Comparison of ENCODE assay signal across 20 cellular contexts in the genomic region with DNA sequence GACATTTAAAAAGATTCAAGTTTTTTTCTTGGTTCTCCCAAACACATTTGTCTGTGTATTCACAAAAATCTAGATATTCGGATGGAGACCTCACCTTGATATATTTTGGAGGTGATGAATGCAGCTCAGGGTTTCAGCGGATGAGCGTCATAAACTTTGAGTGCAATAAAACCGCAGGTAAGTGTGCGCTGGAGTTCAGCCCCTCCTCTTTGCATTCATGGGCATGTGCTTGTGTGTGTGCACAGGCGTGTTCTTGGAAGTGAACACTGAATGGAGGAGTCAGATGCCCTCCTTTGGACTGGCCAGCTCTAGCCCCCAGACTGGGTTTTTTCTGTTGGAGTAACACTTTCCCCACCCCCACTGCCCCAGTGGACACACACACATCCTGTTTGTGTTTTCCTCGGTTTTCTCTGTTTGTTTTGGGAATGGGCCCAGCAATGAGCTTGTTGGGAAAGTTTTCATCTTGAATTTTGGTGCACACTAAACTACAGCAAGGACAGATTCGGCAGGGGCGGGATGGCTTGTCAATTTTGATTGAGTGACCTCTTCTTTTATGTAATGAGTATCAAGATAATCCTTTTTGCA.
DNase-seq lines count a peak whose midpoint lies in the region; ATAC-seq and TF ChIP-seq lines count a peak whose summit lies in the region.
"Had no signal": no experiment of that assay in that cellular context is flagged by ENCODE, and none has a peak within 500 bp of the region (broad histone marks: within the 10 kb centered on the region; RNA-seq: fewer than 3 reads in every experiment).

No MANE protein-coding gene starts in this region.

- peaks cover 16% of the 10 kb centered on the region for H3K4me1 Mint-ChIP-seq in activated CD8-positive, alpha-beta T cell treated with anti-CD3 and anti-CD28 coated beads, Interleukin-2, amount 10 ng/mL, durations not matched to agents 7 days and 5 days (ENCODE audit: low read depth)
- H3K4me1 Mint-ChIP-seq in activated CD8-positive, alpha-beta T cell treated with anti-CD3 and anti-CD28 coated beads for 36 hours (ENCODE audit: low read depth): peaks cover 8% of the 10 kb centered on the region
- peaks cover 55% of the 10 kb centered on the region for H3K4me1 Mint-ChIP-seq in nephron

- no peaks in the 10 kb centered on the region for H3K27me3 Mint-ChIP-seq in activated CD8-positive, alpha-beta T cell treated with anti-CD3 and anti-CD28 coated beads, Interleukin-2, amount 10 ng/mL, durations not matched to agents 7 days and 5 days (ENCODE audit: low read depth)
- H3K27me3 Mint-ChIP-seq in activated CD8-positive, alpha-beta T cell treated with anti-CD3 and anti-CD28 coated beads for 36 hours: no peaks in the 10 kb centered on the region
- H3K27me3 Mint-ChIP-seq in nephron (ENCODE audit: low read depth): no peaks in the 10 kb centered on the region
- H3K27me3 Mint-ChIP-seq: B cell had no signal

- TF ChIP-seq CTCF in activated CD8-positive, alpha-beta T cell treated with anti-CD3 and anti-CD28 coated beads for 36 hours (IDR thresholded peaks at IDR 0.05): no peak
- no peak for TF ChIP-seq CTCF in nephron (IDR thresholded peaks at IDR 0.05; ENCODE audit: unreplicated experiment in 3 of 3)

- no peak for ATAC-seq in activated CD8-positive, alpha-beta T cell treated with anti-CD3 and anti-CD28 coated beads, Interleukin-2, amount 10 ng/mL, durations not matched to agents 7 days and 5 days
- ATAC-seq in activated CD8-positive, alpha-beta T cell treated with anti-CD3 and anti-CD28 coated beads for 36 hours: no peak
- no peak for ATAC-seq in HG03571 (IDR thresholded peaks at IDR 0.05; ENCODE audit: unreplicated experiment)
- ATAC-seq: PC-3 had no signal

- H3K36me3 Mint-ChIP-seq in activated CD8-positive, alpha-beta T cell treated with anti-CD3 and anti-CD28 coated beads, Interleukin-2, amount 10 ng/mL, durations not matched to agents 7 days and 5 days (ENCODE audit: low read depth): peaks cover 57% of the 10 kb centered on the region
- H3K36me3 Mint-ChIP-seq in activated CD8-positive, alpha-beta T cell treated with anti-CD3 and anti-CD28 coated beads for 36 hours (ENCODE audit: low read depth): peaks cover 59% of the 10 kb centered on the region
- H3K36me3 Mint-ChIP-seq in nephron (ENCODE audit: low read depth): peaks cover 86% of the 10 kb centered on the region

- peaks cover 37% of the 10 kb centered on the region for H3K36me3 ChIP-seq in SK-N-MC (ENCODE audit: insufficient read depth, low read length)

- no peak overlapping the region for H3K27ac Mint-ChIP-seq in activated CD8-positive, alpha-beta T cell treated with anti-CD3 and anti-CD28 coated beads, Interleukin-2, amount 10 ng/mL, durations not matched to agents 7 days and 5 days
- H3K27ac Mint-ChIP-seq in activated CD8-positive, alpha-beta T cell treated with anti-CD3 and anti-CD28 coated beads for 36 hours: no peak overlapping the region
- peak overlapping the region; percentile 60 to 86 (median 61) for H3K27ac Mint-ChIP-seq in nephron
- H3K27ac Mint-ChIP-seq: B cell had no signal

- POLR2A ChIA-PET in activated CD8-positive, alpha-beta T cell treated with anti-CD3 and anti-CD28 coated beads, Interleukin-2, amount 10 ng/mL, durations not matched to agents 7 days and 5 days (lab: Charles Lee): no interaction called here
- POLR2A ChIA-PET in activated CD8-positive, alpha-beta T cell treated with anti-CD3 and anti-CD28 coated beads for 36 hours (lab: Charles Lee): no interaction called here

- CTCF ChIA-PET in activated CD8-positive, alpha-beta T cell treated with anti-CD3 and anti-CD28 coated beads, Interleukin-2, amount 10 ng/mL, durations not matched to agents 7 days and 5 days (lab: Charles Lee): interaction anchor here (0.8 to 1.2 kb wide), 2 partner anchors 58 to 73 kb away, joined by 3 read pairs; no protein-coding TSS in a partner anchor
- CTCF ChIA-PET in activated CD8-positive, alpha-beta T cell treated with anti-CD3 and anti-CD28 coated beads for 36 hours (lab: Charles Lee): no interaction called here

- H3K27ac ChIP-seq in SK-N-MC: peak overlapping the region; percentile 8; the same call in 1 of the 2 replicates
- H3K27ac ChIP-seq: SJSA1 had no signal

- intact Hi-C loops in activated CD8-positive, alpha-beta T cell treated with anti-CD3 and anti-CD28 coated beads for 36 hours (cut with micrococcal nuclease): no loop called here

- H3K9me3 Mint-ChIP-seq in activated CD8-positive, alpha-beta T cell treated with anti-CD3 and anti-CD28 coated beads, Interleukin-2, amount 10 ng/mL, durations not matched to agents 7 days and 5 days (ENCODE audit: insufficient read depth): no peaks in the 10 kb centered on the region
- H3K9me3 Mint-ChIP-seq in activated CD8-positive, alpha-beta T cell treated with anti-CD3 and anti-CD28 coated beads for 36 hours: no peaks in the 10 kb centered on the region
- no peaks in the 10 kb centered on the region for H3K9me3 Mint-ChIP-seq in nephron

- no peak overlapping the region for H3K4me3 ChIP-seq in SK-N-MC
- H3K4me3 ChIP-seq: HAP-1, SJSA1 had no signal

- H3K4me3 Mint-ChIP-seq in activated CD8-positive, alpha-beta T cell treated with anti-CD3 and anti-CD28 coated beads, Interleukin-2, amount 10 ng/mL, durations not matched to agents 7 days and 5 days: no peak overlapping the region
- H3K4me3 Mint-ChIP-seq in activated CD8-positive, alpha-beta T cell treated with anti-CD3 and anti-CD28 coated beads for 36 hours: no peak overlapping the region
- no peak overlapping the region for H3K4me3 Mint-ChIP-seq in nephron
- H3K4me3 Mint-ChIP-seq: B cell had no signal

- H3K9ac ChIP-seq in SK-N-MC (ENCODE audit: insufficient read length): no peak overlapping the region

- peak; percentile 4 for DNase-seq in activated CD8-positive, alpha-beta T cell treated with anti-CD3 and anti-CD28 coated beads, Interleukin-2, amount 10 ng/mL, durations not matched to agents 7 days and 5 days
- DNase-seq in activated CD8-positive, alpha-beta T cell treated with anti-CD3 and anti-CD28 coated beads for 36 hours: no peak
- no peak for DNase-seq in SK-N-MC (ENCODE audit: low read depth, low spot score)
- peak; percentile 18 for DNase-seq in islet precursor cell
- no peak for DNase-seq in H4 (ENCODE audit: low spot score)
- DNase-seq in HUDEP-2 (lab: John Stamatoyannopoulos, UW; ENCODE audit: unreplicated experiment in 76 of 76): no peak
- DNase-seq: 8988T, Caco-2, GDM1, NCI-H187, NCI-H2107, NCI-H524, NCI-H82, PC-3, RPMI8226 had no signal

- no peaks in the 10 kb centered on the region for H3K9me3 ChIP-seq in SK-N-MC (ENCODE audit: low read depth, low read length)
- H3K9me3 ChIP-seq: Caco-2, HAP-1, SJSA1 had no signal

Comparison
In these comparisons a context has a peak if more than half of its experiments do, and no peak if none do; other contexts are left out.
1. DNase-seq: peak in activated CD8-positive, alpha-beta T cell treated with anti-CD3 and anti-CD28 coated beads, Interleukin-2, amount 10 ng/mL, durations not matched to agents 7 days and 5 days (single experiment) and islet precursor cell (single experiment); none in activated CD8-positive, alpha-beta T cell treated with anti-CD3 and anti-CD28 coated beads for 36 hours (single experiment), SK-N-MC (single experiment), H4 (single experiment) and HUDEP-2 (0 of 76).
2. H3K27ac Mint-ChIP-seq: peak in nephron (3 of 3); none in activated CD8-positive, alpha-beta T cell treated with anti-CD3 and anti-CD28 coated beads, Interleukin-2, amount 10 ng/mL, durations not matched to agents 7 days and 5 days (single experiment) and activated CD8-positive, alpha-beta T cell treated with anti-CD3 and anti-CD28 coated beads for 36 hours (single experiment).